In genomic region chr9:97237951-97238851, GRCh38 we compare ENCODE assay signal across 7 cellular contexts.
DNase-seq lines count a peak whose midpoint lies in the region; ATAC-seq and TF ChIP-seq lines count a peak whose summit lies in the region.

No MANE protein-coding gene starts in this region.

- H3K27me3 ChIP-seq in heart right ventricle (no peaks in the 10 kb centered on the region), thyroid gland (no peaks in the 10 kb centered on the region)

- H3K4me1 ChIP-seq in heart right ventricle (peaks cover 0 to 17% (median 11%) of the 10 kb centered on the region in 9 donors), thyroid gland (peaks cover 7 to 14% of the 10 kb centered on the region in 2 donors)

- H3K9me3 ChIP-seq in heart right ventricle (no peaks in the 10 kb centered on the region), thyroid gland (no peaks in the 10 kb centered on the region)

- H3K27ac ChIP-seq in heart right ventricle (peak overlapping the region; percentile 2 to 89 (median 78)), thyroid gland (peak overlapping the region; percentile 75 to 80 (median 79))

- 2 to 3% methylated on average over 58 of the region's 58 CpGs for WGBS in heart right ventricle, 2 donors
- WGBS in thyroid gland, 2 donors = 1 to 2% methylated on average over 37 to 51 of the region's 58 CpGs

- ATAC-seq in GM18868 (IDR thresholded peaks at IDR 0.05; ENCODE audit: unreplicated experiment) = peak; percentile 41
- ATAC-seq in heart right ventricle = peak; percentile 99 to 100 (median 99)

- TF ChIP-seq POLR2A in thyroid gland (IDR thresholded peaks at IDR 0.05) = peak in 1 of 2 donors; percentile 48

- H3K4me3 ChIP-seq in heart right ventricle (peak overlapping the region; percentile 41 to 84 (median 66)), thyroid gland (replicated peaks in 1 of 3) (peak overlapping the region; percentile 39 to 64 (median 41))

- intact Hi-C loops in heart right ventricle (cut with DNase I) = loop anchor here in 3 of 10 donors (1.0 to 10.0 kb wide), 2 partner anchors 383 to 384 kb away; partner anchors contain the start of gene ZNF782 (in 3 of the 3)
- intact Hi-C loops in thyroid gland (cut with DNase I) = no loop called here

- TF ChIP-seq CTCF in heart right ventricle (IDR thresholded peaks at IDR 0.05) (no peak), thyroid gland (IDR thresholded peaks at IDR 0.05) (no peak)

- H3K36me3 ChIP-seq in heart right ventricle = no peaks in the 10 kb centered on the region
- H3K36me3 ChIP-seq in thyroid gland = no peaks in the 10 kb centered on the region

- DNase-seq in NCI-H1092 (lab: John Stamatoyannopoulos, UW) (peak; percentile 72), T-helper 2 cell (peak; percentile 32 to 96 (median 53)), amygdala (lab: John Stamatoyannopoulos, UW) (peak; percentile 41 to 92 (median 78)), heart right ventricle (peak; percentile 82 to 84), pons (ENCODE audit: low spot score) (peak; percentile 87), thyroid gland (peak; percentile 89 to 90)

Comparison
In these comparisons a context has a peak if more than half of its experiments do, and no peak if none do; other contexts are left out.
1. Peak in every context shown above with its lines: DNase-seq, ATAC-seq, H3K4me3 ChIP-seq and H3K27ac ChIP-seq.